7 cellular contexts compared by ENCODE assay signal in the genomic region with DNA sequence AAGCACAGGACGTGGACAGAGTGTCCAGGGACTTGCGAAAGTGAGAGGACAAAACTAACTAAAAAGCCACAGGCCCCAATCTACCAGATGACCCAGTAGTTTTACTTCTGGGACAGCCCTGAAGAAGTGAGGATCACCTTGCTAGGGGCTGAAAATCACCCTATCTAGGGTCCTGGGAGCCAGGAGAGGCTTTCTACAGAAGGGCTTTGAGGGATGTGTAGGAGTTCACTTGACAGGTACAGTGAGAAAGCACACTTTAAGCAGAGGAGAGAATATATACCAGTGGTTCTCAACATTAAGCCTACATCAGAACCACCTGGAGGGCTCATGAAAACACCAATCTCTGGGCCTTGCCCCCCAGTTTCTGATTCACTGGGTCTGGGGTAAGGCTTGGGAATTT.
"Had no signal": no experiment of that assay in that cellular context is flagged by ENCODE, and none has a peak within 500 bp of the region (broad histone marks: within the 10 kb centered on the region; RNA-seq: fewer than 3 reads in every experiment).

No MANE protein-coding gene starts in this region.

- ATAC-seq: HCT116 had no signal

- H2AFZ ChIP-seq: GM23248 had no signal

- DNase-seq: GM23248, GOT3, H7, IMR-90 had no signal

- H3K27ac ChIP-seq: GM23248 had no signal

- H3K36me3 ChIP-seq: HAP-1 had no signal

- H3K4me3 ChIP-seq: GM23248, HAP-1, K562 had no signal

- H3K9me3 ChIP-seq: HAP-1 had no signal

- H3K4me1 ChIP-seq: HAP-1 had no signal

- H3K9ac ChIP-seq: GM23248 had no signal
